2 cellular contexts compared by ENCODE assay signal in the genomic region with DNA sequence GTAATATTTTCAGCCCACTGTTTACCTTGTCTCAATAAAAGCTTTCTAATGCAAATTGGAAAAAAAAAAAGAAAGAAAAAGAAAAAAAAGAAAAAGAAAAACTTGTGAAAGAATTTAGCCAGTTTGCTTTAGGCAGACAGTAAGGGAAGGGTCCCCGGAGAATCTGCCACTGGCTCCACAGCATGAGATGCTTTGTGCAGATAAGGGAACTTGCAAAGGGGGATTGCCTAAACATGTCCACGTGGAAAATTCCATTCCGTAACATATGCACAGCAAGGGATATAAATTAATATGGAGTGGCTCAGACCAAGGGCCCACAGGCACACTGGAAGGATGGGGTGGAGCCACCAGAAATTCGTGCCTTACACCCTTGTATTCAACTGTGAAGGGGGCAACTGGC.
TF ChIP-seq lines count a peak whose summit lies in the region.

No MANE protein-coding gene starts in this region.

TF ChIP-seq in A549, 52 proteins besides CTCF, POLR2A, EP300 and RAD21:
- TF ChIP-seq, protein P1, sequence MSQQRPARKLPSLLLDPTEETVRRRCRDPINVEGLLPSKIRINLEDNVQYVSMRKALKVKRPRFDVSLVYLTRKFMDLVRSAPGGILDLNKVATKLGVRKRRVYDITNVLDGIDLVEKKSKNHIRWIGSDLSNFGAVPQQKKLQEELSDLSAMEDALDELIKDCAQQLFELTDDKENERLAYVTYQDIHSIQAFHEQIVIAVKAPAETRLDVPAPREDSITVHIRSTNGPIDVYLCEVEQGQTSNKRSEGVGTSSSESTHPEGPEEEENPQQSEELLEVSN (IDR thresholded peaks at IDR 0.05; ENCODE audit: borderline replicate concordance, low read depth) = no peak
- TF ChIP-seq TFCP2L1 (CRISPR knock-in tag; IDR thresholded peaks at IDR 0.05) (no peak), RNF2 (IDR thresholded peaks at IDR 0.05; ENCODE audit: borderline replicate concordance, low read depth) (no peak), ESRRA (IDR thresholded peaks at IDR 0.05; ENCODE audit: borderline replicate concordance, low read length) (no peak)
- TF ChIP-seq, protein P2, sequence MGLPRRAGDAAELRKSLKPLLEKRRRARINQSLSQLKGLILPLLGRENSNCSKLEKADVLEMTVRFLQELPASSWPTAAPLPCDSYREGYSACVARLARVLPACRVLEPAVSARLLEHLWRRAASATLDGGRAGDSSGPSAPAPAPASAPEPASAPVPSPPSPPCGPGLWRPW (IDR thresholded peaks at IDR 0.05) = no peak
- TF ChIP-seq, protein P3, sequence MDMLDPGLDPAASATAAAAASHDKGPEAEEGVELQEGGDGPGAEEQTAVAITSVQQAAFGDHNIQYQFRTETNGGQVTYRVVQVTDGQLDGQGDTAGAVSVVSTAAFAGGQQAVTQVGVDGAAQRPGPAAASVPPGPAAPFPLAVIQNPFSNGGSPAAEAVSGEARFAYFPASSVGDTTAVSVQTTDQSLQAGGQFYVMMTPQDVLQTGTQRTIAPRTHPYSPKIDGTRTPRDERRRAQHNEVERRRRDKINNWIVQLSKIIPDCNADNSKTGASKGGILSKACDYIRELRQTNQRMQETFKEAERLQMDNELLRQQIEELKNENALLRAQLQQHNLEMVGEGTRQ (IDR thresholded peaks at IDR 0.05) = no peak

TF ChIP-seq in GM23338, 12 proteins besides CTCF, POLR2A, EP300 and RAD21:
- TF ChIP-seq CREB1 (CRISPR knock-in tag; IDR thresholded peaks at IDR 0.05; ENCODE audit: low read depth) = no peak
- no peak for TF ChIP-seq JUNB (IDR thresholded peaks at IDR 0.05; ENCODE audit: unreplicated experiment)
